In genomic region chr11:9664276-9665171, GRCh38 we compare ENCODE assay signal across 8 cellular contexts. TPM values are rescaled to one million over a fixed set of nuclear protein-coding genes. Genes with fewer than 3 reads are reported as not detected.
DNase-seq lines count a peak whose midpoint lies in the region; ATAC-seq, FAIRE-seq and TF ChIP-seq lines count a peak whose summit lies in the region.

No MANE protein-coding gene starts in this region.

- H3K9ac ChIP-seq in GM12878 (ENCODE audit: control insufficient read depth, insufficient read depth, low read length) (peak overlapping the region; percentile 87), skeletal muscle tissue (ENCODE audit: low read depth in 1 of 3, low read length in 3 of 3) (peak overlapping the region; percentile 73 to 89 (median 86))

- ATAC-seq in GM18909 (IDR thresholded peaks at IDR 0.05; ENCODE audit: poor library complexity, unreplicated experiment) (peak; percentile 50), HG03097 (IDR thresholded peaks at IDR 0.05; ENCODE audit: low FRiP score, unreplicated experiment) (peak; percentile 26), Panc1 (peak; percentile 82), GM12878 (peak; percentile 57)

- RAD21 ChIA-PET in GM12878 (lab: Charles Lee; ENCODE audit: unreplicated experiment): interaction anchor here (0.8 to 2.7 kb wide), 10 partner anchors 11 to 91 kb away, joined by 3 to 9 read pairs (median 3); partner anchors contain the start of gene WEE1

- peak overlapping the region; percentile 51 for H3K4me2 ChIP-seq in GM12878 (ENCODE audit: control insufficient read depth, insufficient read depth)

- peak overlapping the region in 3 of 7 donors; percentile 52 to 75 (median 65) for H3K27ac Mint-ChIP-seq in CD4-positive, alpha-beta memory T cell

- H3K36me3 ChIP-seq in CD4-positive, alpha-beta memory T cell (ENCODE audit: insufficient read depth, low read length): no peaks in the 10 kb centered on the region
- H3K36me3 ChIP-seq in Panc1 (ENCODE audit: control insufficient read depth, insufficient read depth, low read length) (no peaks in the 10 kb centered on the region), GM12878 (ENCODE audit: control insufficient read depth in 2 of 2, insufficient read depth in 2 of 2, low read length in 1 of 2) (no peaks in the 10 kb centered on the region; a peak in 1 of 4 replicates), skeletal muscle tissue (ENCODE audit: control insufficient read depth in 3 of 3, insufficient read depth in 3 of 3, low read length in 3 of 3) (no peaks in the 10 kb centered on the region)

- intact Hi-C loops in CD4-positive, alpha-beta memory T cell (cut with micrococcal nuclease): loop anchor here (1.0 kb wide), 1 partner anchor 50 kb away; no protein-coding TSS in a partner anchor
- intact Hi-C loops in Panc1 (cut with micrococcal nuclease; ENCODE audit: unreplicated experiment) (loop anchor here (5.0 kb wide), 1 partner anchor 52 kb away; no protein-coding TSS in a partner anchor), GM12878 (cut with micrococcal nuclease; ENCODE audit: unreplicated experiment) (loop anchor here (5.0 kb wide), 2 partner anchors 53 to 83 kb away; no protein-coding TSS in a partner anchor)

- peaks cover 0 to 6% of the 10 kb centered on the region in 2 donors for H3K36me3 Mint-ChIP-seq in CD4-positive, alpha-beta memory T cell

- no peak for FAIRE-seq in GM12878 (lab: Jason Lieb, UNC)

- peaks cover 0 to 20% (median 11%) of the 10 kb centered on the region in 8 donors for H3K9me3 Mint-ChIP-seq in CD4-positive, alpha-beta memory T cell

- POLR2A ChIA-PET in CD4-positive, alpha-beta memory T cell (lab: Charles Lee; ENCODE audit: partially characterized antibody): no interaction called here
- POLR2A ChIA-PET in Panc1 (lab: Charles Lee): interaction anchor here (0.5 to 0.7 kb wide), 3 partner anchors 73 to 640 kb away, joined by 4 to 11 read pairs (median 4); partner anchors contain the start of gene ADM
- POLR2A ChIA-PET in GM12878 (lab: Charles Lee): interaction anchor here (0.6 to 2.2 kb wide), 6 partner anchors 8 to 72 kb away, joined by 3 to 9 read pairs (median 4); no protein-coding TSS in a partner anchor

- no peaks in the 10 kb centered on the region for H3K27me3 ChIP-seq in CD4-positive, alpha-beta memory T cell (ENCODE audit: insufficient read depth, low read length)
- H3K27me3 ChIP-seq in Panc1 (ENCODE audit: control insufficient read depth, insufficient read depth, low read length) (no peaks in the 10 kb centered on the region), GM12878 (replicated peaks in 1 of 2; ENCODE audit: control insufficient read depth in 2 of 2, insufficient read depth in 2 of 2, low read length in 1 of 2) (no peaks in the 10 kb centered on the region), skeletal muscle tissue (ENCODE audit: control insufficient read depth in 3 of 3, insufficient read depth in 3 of 3, low read length in 3 of 3) (no peaks in the 10 kb centered on the region)

- no peak for TF ChIP-seq EP300 in GM12878 (IDR thresholded peaks at IDR 0.05; ENCODE audit: borderline replicate concordance in 1 of 2, control insufficient read depth in 1 of 2, low read depth in 2 of 2, low read length in 2 of 2)

- peaks cover 58% of the 10 kb centered on the region for H3K79me2 ChIP-seq in GM12878 (ENCODE audit: control insufficient read depth, insufficient read depth, low read length)

- in situ Hi-C loops in Panc1 (cut with HindIII; ENCODE audit: low pct_unique_long_range_greater_than_20kb, low sequenced_read_pairs) (no loop called here), GM12878 (cut with MboI) (no loop called here)

- no peaks in the 10 kb centered on the region for H3K9me3 ChIP-seq in CD4-positive, alpha-beta memory T cell (ENCODE audit: control insufficient read depth in 1 of 2, low read length in 2 of 2)
- H3K9me3 ChIP-seq in Panc1 (ENCODE audit: control insufficient read depth, insufficient read depth, low read depth, low read length) (peaks cover 12% of the 10 kb centered on the region; the same call in 1 of the 2 replicates), GM12878 (replicated peaks; ENCODE audit: control insufficient read depth, insufficient read depth, low read length) (no peaks in the 10 kb centered on the region; the same call in 1 of the 3 replicates), skeletal muscle tissue (ENCODE audit: control insufficient read depth in 3 of 3, low read length in 3 of 3) (peaks cover 0 to 5% (median 0%) of the 10 kb centered on the region in 3 donors)

- no peak for TF ChIP-seq CTCF in Panc1 (IDR thresholded peaks at IDR 0.05)
- no peak for TF ChIP-seq CTCF in GM12878 (IDR thresholded peaks at IDR 0.05 in 2 of 3, conservative IDR thresholded peaks at IDR 0.05 in 1 of 3; ENCODE audit: control insufficient read depth in 2 of 3, extremely low read depth in 1 of 3, insufficient read depth in 1 of 3, low read depth in 3 of 3, low read length in 3 of 3)

- no peaks in the 10 kb centered on the region for H4K20me1 ChIP-seq in GM12878 (ENCODE audit: control insufficient read depth, insufficient read depth)

- WGBS in GM12878 (ENCODE audit: insufficient coverage, insufficient replicate concordance, low lambda C conversion rate, missing lambda C conversion rate): under 1% methylated on average over 39 of the region's 43 CpGs

- no peak for TF ChIP-seq POLR2A in GM12878 (IDR thresholded peaks at IDR 0.05; ENCODE audit: low read depth, low read length)

- peak overlapping the region; percentile 52 to 72 for H3K4me3 ChIP-seq in CD4-positive, alpha-beta memory T cell (ENCODE audit: low read length in 2 of 2)
- H3K4me3 ChIP-seq in Panc1 (ENCODE audit: low read depth in 2 of 2, low read length in 2 of 2): peak overlapping the region; percentile 78 to 97
- peak overlapping the region; percentile 97 for H3K4me3 ChIP-seq in GM12878
- peak overlapping the region; percentile 86 for H3K4me3 ChIP-seq in iPS-11a (ENCODE audit: low read depth, low read length)
- H3K4me3 ChIP-seq in skeletal muscle tissue (ENCODE audit: low read length in 3 of 3): peak overlapping the region; percentile 87 to 91 (median 90)

- no TSS peak for BruUV-seq in Panc1 (replicated peaks; lab: Mats Ljungman, UMichigan)
- no TSS peak for BruUV-seq in GM12878 (replicated peaks; lab: Mats Ljungman, UMichigan)

- CTCF ChIA-PET in CD4-positive, alpha-beta memory T cell (lab: Charles Lee; ENCODE audit: partially characterized antibody): interaction anchor here (1.2 to 1.6 kb wide), 2 partner anchors 129 to 158 kb away, joined by 3 read pairs; no protein-coding TSS in a partner anchor
- CTCF ChIA-PET in Panc1 (lab: Charles Lee) (interaction anchor here (0.6 kb wide), 1 partner anchor 95 kb away, joined by 4 read pairs; no protein-coding TSS in a partner anchor), GM12878 (lab: Yijun Ruan, JAX) (interaction anchor here (1.1 kb wide), 1 partner anchor 83 kb away, joined by 6 read pairs; no protein-coding TSS in a partner anchor)

- SMC1A ChIA-PET in GM12878 (lab: Charles Lee; ENCODE audit: uncharacterized antibody, unreplicated experiment): interaction anchor here (1.0 to 2.1 kb wide), 10 partner anchors 10 to 83 kb away, joined by 3 to 8 read pairs (median 4); no protein-coding TSS in a partner anchor

- H3K4me1 Mint-ChIP-seq in CD4-positive, alpha-beta memory T cell: peaks cover 8 to 22% (median 13%) of the 10 kb centered on the region in 4 donors

- peaks cover 18 to 23% of the 10 kb centered on the region in 2 donors for H3K27me3 Mint-ChIP-seq in CD4-positive, alpha-beta memory T cell

- peak in 4 of 5 donors; percentile 11 to 28 (median 17) for DNase-seq in CD4-positive, alpha-beta memory T cell
- DNase-seq in Panc1 (ENCODE audit: low read depth, low spot score) (peak; percentile 25), GM12878 (ENCODE audit: low read depth, low spot score) (no peak), NCI-H1092 (lab: John Stamatoyannopoulos, UW) (no peak)

- peak overlapping the region; percentile 21 for H3K27ac ChIP-seq in CD4-positive, alpha-beta memory T cell (ENCODE audit: low read depth, low read length)
- H3K27ac ChIP-seq in Panc1 (ENCODE audit: low read length) (peak overlapping the region; percentile 89), GM12878 (ENCODE audit: control insufficient read depth, insufficient read depth) (peak overlapping the region; percentile 85), skeletal muscle tissue (ENCODE audit: low read depth, low read length) (peak overlapping the region; percentile 88)

- H3K4me1 ChIP-seq in CD4-positive, alpha-beta memory T cell (ENCODE audit: insufficient read depth, low read length): peaks cover 12% of the 10 kb centered on the region
- H3K4me1 ChIP-seq in Panc1 (ENCODE audit: control insufficient read depth, insufficient read depth, low read length): no peaks in the 10 kb centered on the region
- H3K4me1 ChIP-seq in GM12878 (ENCODE audit: control insufficient read depth, insufficient read depth, low read length): peaks cover 26% of the 10 kb centered on the region
- peaks cover 5 to 8% (median 7%) of the 10 kb centered on the region in 3 donors for H3K4me1 ChIP-seq in skeletal muscle tissue (ENCODE audit: control insufficient read depth in 3 of 3, insufficient read depth in 3 of 3, low read length in 3 of 3)

- TF ChIP-seq RAD21 in GM12878 (IDR thresholded peaks at IDR 0.05; ENCODE audit: insufficient read depth, low read depth, low read length): no peak

- peak overlapping the region; percentile 65 for H2AFZ ChIP-seq in GM12878 (ENCODE audit: control insufficient read depth, low read depth, low read length)

- peak overlapping the region; percentile 87 to 93 (median 90) for H3K4me3 Mint-ChIP-seq in CD4-positive, alpha-beta memory T cell

RNA-seq across cellular contexts. Expression of gene SWAP70, which starts 0.6 kb away (rescaled TPM):
- 1 to 10 TPM; 4.7 to 5.2 TPM for total RNA-seq in CD4-positive, alpha-beta memory T cell
- 1 to 10 TPM; 2.2 to 6.6 TPM for polyA plus RNA-seq in CD4-positive, alpha-beta memory T cell
- total RNA-seq in Panc1 (2021; ENCODE audit: unreplicated experiment) (96.0 TPM), GM12878 (2014; rRNA removed) (35.9 and 40.5 TPM in 2 replicates), GM12878 (2014; rRNA removed; fragmentation: Illumina TruSeq; extraction: Trizol) (61.1 and 62.4 TPM in 2 replicates), GM12878 (2021) (53.0 and 54.0 TPM in 2 replicates), skeletal muscle tissue (14.6 TPM)
- polyA plus RNA-seq in Panc1 (2012; ENCODE audit: insufficient read length): 88.3 TPM
- 27.9 and 32.6 TPM in 2 replicates for total RNA-seq in GM12878 (2013; cell fraction: nucleolus; rRNA removed)
- 24.7 TPM for polyA plus RNA-seq in GM12878 (2011; ENCODE audit: low read depth)
- polyA plus RNA-seq in GM12878 (2011; rRNA removed) (20.6 and 25.0 TPM in 2 replicates), GM12878 (2014; fragmentation: Illumina TruSeq; extraction: Trizol) (60.9 and 69.6 TPM in 2 replicates), GM12878 (2014; fragmentation: Nextera tagmentation; extraction: Ambion mirVana) (10 to 100 TPM; 28.7 to 30.9 TPM), GM12878 (2014; rRNA removed) (32.6 and 36.7 TPM in 2 replicates), GM12878 (2016; fragmentation: Nextera tagmentation; extraction: Ambion mirVana) (10 to 100 TPM; 46.6 to 51.8 TPM)
- polyA plus RNA-seq in GM12878 (2011; cell fraction: cytosol; rRNA removed): 11.5 and 15.5 TPM in 2 replicates
- 5.0 and 8.3 TPM in 2 replicates for polyA plus RNA-seq in GM12878 (2011; cell fraction: nucleus; rRNA removed)
- polyA plus RNA-seq in GM12878 (2012): 32.6 and 42.6 TPM in 2 replicates
- 20.6 and 22.3 TPM in 2 replicates for polyA minus RNA-seq in GM12878 (2011; rRNA and poly(A)+ RNA removed)
- 11.2 and 13.0 TPM in 2 replicates for polyA minus RNA-seq in GM12878 (2011; cell fraction: cytosol; rRNA and poly(A)+ RNA removed)
- polyA minus RNA-seq in GM12878 (2011; cell fraction: nucleus; rRNA and poly(A)+ RNA removed): 4.5 and 9.9 TPM in 2 replicates

Comparison
In these comparisons a context has a peak if more than half of its experiments do, and no peak if none do; other contexts are left out.
1. DNase-seq: peak in CD4-positive, alpha-beta memory T cell (4 of 5) and Panc1 (single experiment); none in GM12878 (single experiment) and NCI-H1092 (single experiment).
2. H3K27ac ChIP-seq: peak in every context shown above with its lines; median percentile 89 in Panc1; 88 in skeletal muscle tissue; 85 in GM12878; 21 in CD4-positive, alpha-beta memory T cell.
3. ATAC-seq: peak in every context shown above with its lines; median percentile 82 in Panc1; 57 in GM12878; 50 in GM18909; 26 in HG03097.
4. Peak in every context shown above with its lines, with median percentiles within 50 percentile points of each other: H3K4me3 ChIP-seq.